9 cellular contexts compared by ENCODE assay signal in the genomic region with DNA sequence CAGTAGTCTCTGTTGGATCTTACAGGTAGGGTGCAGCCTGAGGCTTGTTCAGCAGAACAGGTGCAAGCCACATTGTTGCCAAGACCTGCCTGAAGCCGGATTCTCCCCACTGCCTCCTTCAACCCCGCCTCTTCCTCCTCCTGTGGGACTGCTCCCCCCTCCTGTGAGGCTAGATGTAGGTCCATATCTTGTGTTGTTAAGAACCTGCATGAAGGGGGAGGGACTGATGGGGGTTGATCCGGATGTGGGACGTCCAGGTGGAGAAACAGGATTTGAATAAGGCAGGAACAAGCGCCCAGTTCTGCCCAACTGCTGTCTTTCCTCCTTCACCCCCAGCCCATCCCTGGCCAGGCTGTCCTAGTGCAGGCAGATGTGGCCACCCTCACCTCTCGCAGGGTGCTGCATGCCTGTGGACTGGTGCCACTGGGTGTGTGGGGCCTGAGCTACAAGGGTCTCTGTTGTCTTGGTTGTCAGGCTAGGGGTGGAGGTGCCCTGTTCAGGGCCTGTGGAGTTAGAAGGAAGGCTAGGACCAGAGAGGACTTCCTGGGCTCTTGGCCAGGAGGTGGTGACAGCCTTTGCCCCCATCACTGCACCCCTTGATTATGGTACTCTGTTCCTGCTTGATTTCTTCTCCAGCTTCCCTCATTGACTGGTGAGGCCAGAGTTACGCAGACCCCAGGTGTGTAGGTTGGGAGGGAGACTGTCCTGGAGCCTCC. TPM values are rescaled to one million over a fixed set of nuclear protein-coding genes. Genes with fewer than 3 reads are reported as not detected.
DNase-seq lines count a peak whose midpoint lies in the region; ATAC-seq and TF ChIP-seq lines count a peak whose summit lies in the region.
"Had no signal": no experiment of that assay in that cellular context is flagged by ENCODE, and none has a peak within 500 bp of the region (broad histone marks: within the 10 kb centered on the region; RNA-seq: fewer than 3 reads in every experiment).

No MANE protein-coding gene starts in this region.

- H3K4me3 ChIP-seq in Caco-2 (ENCODE audit: low read depth, low read length), result peak overlapping the region; percentile 60
- H3K4me3 ChIP-seq in OCI-LY1 (ENCODE audit: low read depth, low read length, poor library complexity, severe bottlenecking), result peak overlapping the region; percentile 61
- H3K4me3 ChIP-seq in coronary artery, result peak overlapping the region; percentile 79
- peak overlapping the region; percentile 59 for H3K4me3 ChIP-seq in neural progenitor cell

- CTCF ChIA-PET in Caco-2 (lab: Charles Lee), result interaction anchor here (1.9 to 3.9 kb wide), 2 partner anchors 23 to 27 kb away, joined by 6 to 56 read pairs; no protein-coding TSS in a partner anchor
- CTCF ChIA-PET in GM10248 (lab: Yijun Ruan, JAX), result interaction anchor here (1.0 to 42.5 kb wide), 7 partner anchors 11 to 71 kb away, joined by 3 to 1220 read pairs (median 3); a partner anchor contains a TSS

- peak overlapping the region; percentile 68 for H3K27ac Mint-ChIP-seq in Caco-2 (ENCODE audit: unreplicated experiment)
- no peak overlapping the region for H3K27ac Mint-ChIP-seq in neural progenitor cell

- H3K4me1 Mint-ChIP-seq in Caco-2 (ENCODE audit: low read depth, unreplicated experiment), result peaks cover 22% of the 10 kb centered on the region
- peaks cover 23% of the 10 kb centered on the region for H3K4me1 Mint-ChIP-seq in neural progenitor cell

- peak overlapping the region; percentile 84 for H3K4me3 Mint-ChIP-seq in Caco-2 (ENCODE audit: unreplicated experiment)
- H3K4me3 Mint-ChIP-seq in neural progenitor cell, result peak overlapping the region; percentile 82

- no peaks in the 10 kb centered on the region for H3K27me3 Mint-ChIP-seq in Caco-2 (ENCODE audit: insufficient read depth, unreplicated experiment)
- peaks cover 18% of the 10 kb centered on the region for H3K27me3 Mint-ChIP-seq in neural progenitor cell (ENCODE audit: insufficient read depth, low read depth)

- TF ChIP-seq CTCF in Caco-2 (IDR thresholded peaks at IDR 0.05; ENCODE audit: insufficient read depth in 1 of 2, low read depth in 1 of 2, low read length in 1 of 2, severe bottlenecking in 1 of 2, unreplicated experiment in 1 of 2) (no peak), OCI-LY1 (IDR thresholded peaks at IDR 0.05; ENCODE audit: low read length) (no peak), coronary artery (IDR thresholded peaks at IDR 0.05) (no peak), neural progenitor cell (IDR thresholded peaks at IDR 0.05) (no peak), GM10248 (IDR thresholded peaks at IDR 0.05; ENCODE audit: control extremely low read depth, extremely low read depth, low read depth, missing control alignments) (no peak)

- BruUV-seq in Caco-2 (replicated peaks; lab: Mats Ljungman, UMichigan), result no TSS peak

- ATAC-seq in GM18868 (IDR thresholded peaks at IDR 0.05; ENCODE audit: unreplicated experiment) (no peak), GM19455 (IDR thresholded peaks at IDR 0.05; ENCODE audit: unreplicated experiment) (no peak)

- peaks cover 23% of the 10 kb centered on the region for H3K4me1 ChIP-seq in Caco-2
- H3K4me1 ChIP-seq in OCI-LY1 (ENCODE audit: insufficient read depth, low read length, severe bottlenecking), result peaks cover 23% of the 10 kb centered on the region
- H3K4me1 ChIP-seq in neural progenitor cell, result peaks cover 14% of the 10 kb centered on the region

- H3K27ac ChIP-seq in OCI-LY1 (ENCODE audit: low read depth, low read length, poor library complexity, severe bottlenecking), result no peak overlapping the region
- H3K27ac ChIP-seq in coronary artery, result peak overlapping the region; percentile 94 to 99
- H3K27ac ChIP-seq in neural progenitor cell, result no peak overlapping the region
- H3K27ac ChIP-seq: HL-60 had no signal

- intact Hi-C loops in Caco-2 (cut with micrococcal nuclease; ENCODE audit: unreplicated experiment), result loop anchor here (5.0 kb wide), 1 partner anchor 875 kb away; no protein-coding TSS in a partner anchor

- H4K20me1 ChIP-seq in OCI-LY1 (ENCODE audit: insufficient read depth, low read length), result no peaks in the 10 kb centered on the region
- peaks cover 15% of the 10 kb centered on the region for H4K20me1 ChIP-seq in neural progenitor cell (ENCODE audit: low read depth)

- no peaks in the 10 kb centered on the region for H3K79me2 ChIP-seq in OCI-LY1 (ENCODE audit: insufficient read depth, low read length)
- H3K79me2 ChIP-seq in neural progenitor cell (ENCODE audit: low read depth), result no peaks in the 10 kb centered on the region

- H3F3A ChIP-seq in OCI-LY1 (ENCODE audit: insufficient read depth, low read length), result no peaks in the 10 kb centered on the region
- peaks cover 20% of the 10 kb centered on the region for H3F3A ChIP-seq in neural progenitor cell (ENCODE audit: low read depth)

- H3K9ac ChIP-seq in OCI-LY1 (ENCODE audit: low read length), result no peak overlapping the region; the same call in 1 of the 2 replicates
- no peak overlapping the region for H3K9ac ChIP-seq in neural progenitor cell

- no peaks in the 10 kb centered on the region for H3K9me3 ChIP-seq in Caco-2
- H3K9me3 ChIP-seq in OCI-LY1 (ENCODE audit: low read length), result no peaks in the 10 kb centered on the region
- H3K9me3 ChIP-seq in neural progenitor cell (ENCODE audit: low read depth), result no peaks in the 10 kb centered on the region

- POLR2A ChIA-PET in Caco-2 (lab: Charles Lee) (interaction anchor here (2.4 kb wide), 1 partner anchor 15 kb away, joined by 41 read pairs; no protein-coding TSS in a partner anchor), GM10248 (lab: Yijun Ruan, JAX) (interaction anchor here (1.9 to 2.7 kb wide), 2 partner anchors 11 to 18 kb away, joined by 10 to 16 read pairs; a partner anchor contains a TSS)

- H3K9me3 Mint-ChIP-seq in Caco-2 (ENCODE audit: unreplicated experiment) (no peaks in the 10 kb centered on the region), neural progenitor cell (no peaks in the 10 kb centered on the region)

- H3K9me2 ChIP-seq in OCI-LY1 (ENCODE audit: low read depth, low read length), result no peaks in the 10 kb centered on the region

- H3K27me3 ChIP-seq in Caco-2 (replicated peaks; ENCODE audit: control insufficient read depth, insufficient read depth, low read length), result no peaks in the 10 kb centered on the region
- no peaks in the 10 kb centered on the region for H3K27me3 ChIP-seq in OCI-LY1 (ENCODE audit: insufficient read depth, low read length)
- H3K27me3 ChIP-seq in neural progenitor cell, result peaks cover 49% of the 10 kb centered on the region

- H3K36me3 Mint-ChIP-seq in Caco-2 (ENCODE audit: insufficient read depth, unreplicated experiment) (peaks cover 34% of the 10 kb centered on the region), neural progenitor cell (peaks cover 9% of the 10 kb centered on the region)

- H3K36me3 ChIP-seq in Caco-2 (ENCODE audit: control insufficient read depth, insufficient read depth, low read length), result 0 out of 2 replicates have a peak, but pooled peaks cover 2% of the 10 kb centered on the region
- H3K36me3 ChIP-seq in OCI-LY1 (ENCODE audit: insufficient read depth, low read length), result no peaks in the 10 kb centered on the region; the same call in 1 of the 2 replicates
- no peaks in the 10 kb centered on the region for H3K36me3 ChIP-seq in neural progenitor cell

- DNase-seq in Caco-2 (no peak), coronary artery (ENCODE audit: low spot score) (peak; percentile 79), neural progenitor cell (ENCODE audit: low spot score) (no peak), GM10248 (ENCODE audit: extremely low spot score) (no peak), SHP77 (lab: John Stamatoyannopoulos, UW) (no peak)

- H3K4me2 ChIP-seq in OCI-LY1 (ENCODE audit: low read length) (peak overlapping the region; percentile 88), neural progenitor cell (peak overlapping the region; percentile 76)

- no peak overlapping the region for H2AFZ ChIP-seq in OCI-LY1 (ENCODE audit: low read length)
- H2AFZ ChIP-seq in neural progenitor cell (replicated peaks), result no peak overlapping the region

RNA-seq across cellular contexts. Expression of a gene that starts 1.4 kb away (rescaled TPM):
- 37.9 and 41.8 TPM in 2 replicates for total RNA-seq in Caco-2 (2022)
- total RNA-seq in neural progenitor cell (ENCODE audit: low replicate concordance), result 8.2 and 13.0 TPM in 2 replicates

RNA-seq across cellular contexts. Expression of a gene that starts 17.1 kb away (rescaled TPM):
- 67.2 and 78.0 TPM in 2 replicates for total RNA-seq in Caco-2 (2022)
- total RNA-seq in neural progenitor cell (ENCODE audit: low replicate concordance), result 19.8 and 33.7 TPM in 2 replicates

RNA-seq across cellular contexts. Expression of a gene that starts 26.9 kb away (rescaled TPM):
- total RNA-seq in Caco-2 (2022) (not detected in 2 replicates), neural progenitor cell (ENCODE audit: low replicate concordance) (not detected in 2 replicates)

RNA-seq across cellular contexts. Expression of a gene that starts 45.9 kb away (rescaled TPM):
- 3.7 and 4.1 TPM in 2 replicates for total RNA-seq in Caco-2 (2022)
- total RNA-seq in neural progenitor cell (ENCODE audit: low replicate concordance), result 1.1 and 7.4 TPM in 2 replicates

Comparison
In these comparisons a context has a peak if more than half of its experiments do, and no peak if none do; other contexts are left out.
1. H3K27ac ChIP-seq: peak in coronary artery (2 of 2); none in OCI-LY1 (single experiment) and neural progenitor cell (single experiment).
2. Peak in every context shown above with its lines, with median percentiles within 50 percentile points of each other: H3K4me3 ChIP-seq.